Comparison of ENCODE assay signal across 1 cellular context in genomic region chr4:4440333-4441061, GRCh38.
TF ChIP-seq lines count a peak whose summit lies in the region.

No MANE protein-coding gene starts in this region.

TF ChIP-seq in K562, 482 proteins besides CTCF, POLR2A, EP300 and RAD21 (continued from another document):
- TF ChIP-seq PBX2 (CRISPR knock-in tag; IDR thresholded peaks at IDR 0.05; ENCODE audit: low read depth), result no peak
- peak; percentile 65 for TF ChIP-seq PBX2 (tag; conservative IDR thresholded peaks at IDR 0.05; ENCODE audit: low read depth)
